In the genomic region with DNA sequence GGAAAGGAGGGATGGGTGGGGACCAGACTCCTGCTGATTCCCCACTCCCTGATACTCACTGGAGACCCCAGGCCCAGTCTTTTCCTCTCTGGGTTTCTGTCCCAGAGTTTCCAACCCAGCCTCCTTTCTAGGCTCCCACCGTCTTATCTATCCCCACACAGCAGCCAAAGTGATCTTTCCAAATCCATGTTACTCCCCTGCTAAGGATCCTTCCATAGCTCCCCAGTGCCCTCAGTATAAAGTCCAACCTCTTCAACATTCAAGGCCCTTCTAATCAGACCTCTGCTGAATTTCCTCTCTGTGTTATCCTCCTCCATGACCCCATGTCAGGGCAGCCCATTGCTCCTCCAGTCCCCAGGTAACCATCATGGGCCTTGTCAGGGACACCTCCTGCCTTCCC, we compare ENCODE assay signal across 17 cellular contexts. TPM values are rescaled to one million over a fixed set of nuclear protein-coding genes. Genes with fewer than 3 reads are reported as not detected.
DNase-seq lines count a peak whose midpoint lies in the region; ATAC-seq and TF ChIP-seq lines count a peak whose summit lies in the region.
"Had no signal": no experiment of that assay in that cellular context is flagged by ENCODE, and none has a peak within 500 bp of the region (broad histone marks: within the 10 kb centered on the region; RNA-seq: fewer than 3 reads in every experiment).

No MANE protein-coding gene starts in this region.

- peaks cover 47% of the 10 kb centered on the region for H3K4me1 Mint-ChIP-seq in activated CD4-positive, alpha-beta T cell treated with anti-CD3 and anti-CD28 coated beads, Interleukin-2, amount 10 ng/mL, durations not matched to agents 24 days and 14 days
- H3K4me1 Mint-ChIP-seq in dendritic cell treated with granulocyte-macrophage colony-stimulating factor and Interleukin-4, amounts not matched to agents 40 ng/mL and 50 ng/mL, for 4 days (ENCODE audit: low read depth): peaks cover 59% of the 10 kb centered on the region

- H3K27me3 ChIP-seq in Loucy (ENCODE audit: insufficient read depth, low read length, poor library complexity, severe bottlenecking) (no peaks in the 10 kb centered on the region), gastrocnemius medialis (peaks cover 27 to 45% (median 43%) of the 10 kb centered on the region in 3 donors)
- H3K27me3 ChIP-seq: testis had no signal

- no peak for DNase-seq in activated CD4-positive, alpha-beta T cell treated with anti-CD3 and anti-CD28 coated beads, Interleukin-2, amount 10 ng/mL, durations not matched to agents 24 days and 14 days
- no peak for DNase-seq in activated CD4-positive, alpha-beta T cell treated with anti-CD3 and anti-CD28 coated beads for 4 hours
- DNase-seq in gastrocnemius medialis (no peak), HEK293T (ENCODE audit: extremely low spot score) (no peak), NCI-H1092 (lab: John Stamatoyannopoulos, UW) (no peak)
- DNase-seq: activated CD4-positive, CD25-positive, alpha-beta regulatory T cell; caudate nucleus; hypothalamus; NCI-H1092 treated with DMSO at 0.1 percent for 48 hours; testis had no signal

- H3K9me3 ChIP-seq in Loucy (ENCODE audit: insufficient read depth, low read depth, low read length) (no peaks in the 10 kb centered on the region), gastrocnemius medialis (no peaks in the 10 kb centered on the region)
- H3K9me3 ChIP-seq: SK-N-SH, testis had no signal

- H3K27ac ChIP-seq in gastrocnemius medialis: peak overlapping the region in 3 of 4 donors; percentile 33 to 79 (median 50)
- H3K27ac ChIP-seq: epithelial cell of prostate had no signal

- in situ Hi-C loops in gastrocnemius medialis (cut with MboI; ENCODE audit: low sequenced_read_pairs in 4 of 4): no loop called here

- intact Hi-C loops in activated CD4-positive, alpha-beta T cell treated with anti-CD3 and anti-CD28 coated beads, Interleukin-2, amount 10 ng/mL, durations not matched to agents 24 days and 14 days (cut with micrococcal nuclease): loop anchor here (10.0 kb wide), 2 partner anchors 530 to 580 kb away; partner anchors contain the start of genes ARHGEF1, MIA and RAB4B
- intact Hi-C loops in dendritic cell treated with granulocyte-macrophage colony-stimulating factor and Interleukin-4, amounts not matched to agents 40 ng/mL and 50 ng/mL, for 4 days (cut with micrococcal nuclease): loop anchor here (10.0 kb wide), 1 partner anchor 70 kb away; the partner anchor contains the start of gene B3GNT8
- intact Hi-C loops in gastrocnemius medialis (cut with DNase I; ENCODE audit: low total_unique reads): no loop called here

- H3K9me2 ChIP-seq in Loucy (replicated peaks; ENCODE audit: low read depth, low read length): no peaks in the 10 kb centered on the region
- H3K9me2 ChIP-seq: SK-N-SH had no signal

- peaks cover 45% of the 10 kb centered on the region for H3K79me2 ChIP-seq in Loucy (ENCODE audit: insufficient read depth, low read length)

- peak overlapping the region; percentile 100 for H3K4me2 ChIP-seq in Loucy (ENCODE audit: low read depth, low read length, poor library complexity, severe bottlenecking)

- no peak for TF ChIP-seq POLR2A in gastrocnemius medialis (IDR thresholded peaks at IDR 0.05)

- H3K4me3 Mint-ChIP-seq in activated CD4-positive, alpha-beta T cell treated with anti-CD3 and anti-CD28 coated beads, Interleukin-2, amount 10 ng/mL, durations not matched to agents 24 days and 14 days: peak overlapping the region; percentile 66
- H3K4me3 Mint-ChIP-seq in dendritic cell treated with granulocyte-macrophage colony-stimulating factor and Interleukin-4, amounts not matched to agents 40 ng/mL and 50 ng/mL, for 4 days: no peak overlapping the region

- H3F3A ChIP-seq in Loucy (ENCODE audit: low read depth): no peaks in the 10 kb centered on the region; the same call in 1 of the 2 replicates

- no peak overlapping the region for H2AFZ ChIP-seq in Loucy (ENCODE audit: low read length)

- CTCF ChIA-PET in HEK293T (lab: Yijun Ruan, JAX): interaction anchor here (0.6 kb wide), 1 partner anchor 93 kb away, joined by 3 read pairs; no protein-coding TSS in a partner anchor

- no peaks in the 10 kb centered on the region for H3K36me3 ChIP-seq in Loucy (ENCODE audit: insufficient read depth, low read length)
- no peaks in the 10 kb centered on the region for H3K36me3 ChIP-seq in gastrocnemius medialis

- peaks cover 33% of the 10 kb centered on the region for H3K36me3 Mint-ChIP-seq in activated CD4-positive, alpha-beta T cell treated with anti-CD3 and anti-CD28 coated beads, Interleukin-2, amount 10 ng/mL, durations not matched to agents 24 days and 14 days (ENCODE audit: low read depth)
- peaks cover 57% of the 10 kb centered on the region for H3K36me3 Mint-ChIP-seq in dendritic cell treated with granulocyte-macrophage colony-stimulating factor and Interleukin-4, amounts not matched to agents 40 ng/mL and 50 ng/mL, for 4 days (ENCODE audit: low read depth)

- H3K9ac ChIP-seq in Loucy (ENCODE audit: low read depth, low read length, poor library complexity, severe bottlenecking): peak overlapping the region; percentile 92
- H3K9ac ChIP-seq: SK-N-SH had no signal

- H4K20me1 ChIP-seq in Loucy (ENCODE audit: insufficient read depth, low read length, poor library complexity, severe bottlenecking): peaks cover 22% of the 10 kb centered on the region

- H3K4me3 ChIP-seq in Loucy (ENCODE audit: low read length, poor library complexity, severe bottlenecking) (no peak overlapping the region), gastrocnemius medialis (no peak overlapping the region)
- H3K4me3 ChIP-seq: smooth muscle cell, testis had no signal

- no peak for TF ChIP-seq CTCF in Loucy (conservative IDR thresholded peaks at IDR 0.05; ENCODE audit: low read length)
- no peak for TF ChIP-seq CTCF in gastrocnemius medialis (IDR thresholded peaks at IDR 0.05 in 4 of 5, conservative IDR thresholded peaks at IDR 0.05 in 1 of 5)

- peak overlapping the region; percentile 89 for H3K27ac Mint-ChIP-seq in activated CD4-positive, alpha-beta T cell treated with anti-CD3 and anti-CD28 coated beads, Interleukin-2, amount 10 ng/mL, durations not matched to agents 24 days and 14 days
- peak overlapping the region; percentile 55 for H3K27ac Mint-ChIP-seq in dendritic cell treated with granulocyte-macrophage colony-stimulating factor and Interleukin-4, amounts not matched to agents 40 ng/mL and 50 ng/mL, for 4 days

- POLR2A ChIA-PET in HEK293T (lab: Yijun Ruan, JAX): interaction anchor here (0.9 to 5.4 kb wide), 2 partner anchors 9 to 44 kb away, joined by 3 to 51 read pairs; partner anchors contain the start of gene B9D2

- H3K4me1 ChIP-seq in Loucy (ENCODE audit: insufficient read depth, low read length, poor library complexity, severe bottlenecking) (peaks cover 37% of the 10 kb centered on the region), gastrocnemius medialis (peaks cover 0 to 32% of the 10 kb centered on the region in 2 donors)

- H3K9me3 Mint-ChIP-seq in activated CD4-positive, alpha-beta T cell treated with anti-CD3 and anti-CD28 coated beads, Interleukin-2, amount 10 ng/mL, durations not matched to agents 24 days and 14 days: no peaks in the 10 kb centered on the region
- H3K9me3 Mint-ChIP-seq in dendritic cell treated with granulocyte-macrophage colony-stimulating factor and Interleukin-4, amounts not matched to agents 40 ng/mL and 50 ng/mL, for 4 days: no peaks in the 10 kb centered on the region

- no peaks in the 10 kb centered on the region for H3K27me3 Mint-ChIP-seq in activated CD4-positive, alpha-beta T cell treated with anti-CD3 and anti-CD28 coated beads, Interleukin-2, amount 10 ng/mL, durations not matched to agents 24 days and 14 days
- no peaks in the 10 kb centered on the region for H3K27me3 Mint-ChIP-seq in dendritic cell treated with granulocyte-macrophage colony-stimulating factor and Interleukin-4, amounts not matched to agents 40 ng/mL and 50 ng/mL, for 4 days

- ATAC-seq in gastrocnemius medialis (no peak), GM21381 (IDR thresholded peaks at IDR 0.05; ENCODE audit: unreplicated experiment) (no peak)
- ATAC-seq: left ventricle myocardium superior had no signal

TF ChIP-seq in HEK293T, 16 proteins besides CTCF, POLR2A, EP300 and RAD21:
- TF ChIP-seq BHLHE40 (IDR thresholded peaks at IDR 0.05; ENCODE audit: borderline replicate concordance): no peak
- TF ChIP-seq FOXK2 (IDR thresholded peaks at IDR 0.05): no peak
- TF ChIP-seq CTBP1 (IDR thresholded peaks at IDR 0.05; ENCODE audit: borderline replicate concordance): no peak
- TF ChIP-seq LEF1 (IDR thresholded peaks at IDR 0.05; ENCODE audit: borderline replicate concordance): no peak
- no peak for TF ChIP-seq SUZ12 (IDR thresholded peaks at IDR 0.05)
- no peak for TF ChIP-seq HDGF (IDR thresholded peaks at IDR 0.05; ENCODE audit: borderline replicate concordance)

RNA-seq across cellular contexts. Expression of gene TGFB1, which starts 1.3 kb away (rescaled TPM):
- total RNA-seq in activated CD4-positive, alpha-beta T cell treated with anti-CD3 and anti-CD28 coated beads, Interleukin-2, amount 10 ng/mL, durations not matched to agents 24 days and 14 days: 125 and 127 TPM in 2 replicates
- 1 to 10 TPM; 1.9 to 5.2 (median 4.9) TPM for total RNA-seq in gastrocnemius medialis

RNA-seq across cellular contexts. Expression of gene B9D2, which starts 8.9 kb away (rescaled TPM):
- total RNA-seq in activated CD4-positive, alpha-beta T cell treated with anti-CD3 and anti-CD28 coated beads, Interleukin-2, amount 10 ng/mL, durations not matched to agents 24 days and 14 days: 6.3 and 8.6 TPM in 2 replicates
- total RNA-seq in gastrocnemius medialis: 1 to 10 TPM; 2.6 to 6.9 (median 4.5) TPM

RNA-seq across cellular contexts. Expression of gene TMEM91, which starts 21.3 kb away (rescaled TPM):
- total RNA-seq in activated CD4-positive, alpha-beta T cell treated with anti-CD3 and anti-CD28 coated beads, Interleukin-2, amount 10 ng/mL, durations not matched to agents 24 days and 14 days: 4.2 and 5.8 TPM in 2 replicates
- 10 to 100 TPM in 1 of 4 donors, 1 to 10 TPM in 3; 1.6 to 13.6 (median 4.7) TPM for total RNA-seq in gastrocnemius medialis

RNA-seq across cellular contexts. Expression of gene EXOSC5, which starts 42.1 kb away (rescaled TPM):
- total RNA-seq in activated CD4-positive, alpha-beta T cell treated with anti-CD3 and anti-CD28 coated beads, Interleukin-2, amount 10 ng/mL, durations not matched to agents 24 days and 14 days: 65.8 and 69.2 TPM in 2 replicates
- total RNA-seq in gastrocnemius medialis: 10 to 100 TPM; 29.1 to 61.9 (median 40.9) TPM

RNA-seq across cellular contexts. Expression of gene BCKDHA, which starts 42.6 kb away (rescaled TPM):
- 11.4 and 20.1 TPM in 2 replicates for total RNA-seq in activated CD4-positive, alpha-beta T cell treated with anti-CD3 and anti-CD28 coated beads, Interleukin-2, amount 10 ng/mL, durations not matched to agents 24 days and 14 days
- 100 to 1,000 TPM in 1 of 4 donors, 10 to 100 TPM in 3; 80.8 to 115 (median 84.1) TPM for total RNA-seq in gastrocnemius medialis

Comparison
In these comparisons a context has a peak if more than half of its experiments do, and no peak if none do; other contexts are left out.
1. RNA of gene TGFB1, which starts 1.3 kb away (total RNA-seq): 125 to 127 TPM in activated CD4-positive, alpha-beta T cell treated with anti-CD3 and anti-CD28 coated beads, Interleukin-2, amount 10 ng/mL, durations not matched to agents 24 days and 14 days; 1.9 to 5.2 TPM in gastrocnemius medialis; every median in the first group is over 10 times any median in the second.